ENCODE assay signal across 2 cellular contexts in genomic region chr10:71217266-71218045, GRCh38.
TF ChIP-seq lines count a peak whose summit lies in the region.

No MANE protein-coding gene starts in this region.

TF ChIP-seq in HCT116, 20 proteins besides CTCF, POLR2A, EP300 and RAD21:
- TF ChIP-seq REST (IDR thresholded peaks at IDR 0.05; ENCODE audit: low read depth) (no peak), ELF1 (IDR thresholded peaks at IDR 0.05; ENCODE audit: borderline replicate concordance, low read depth) (no peak), YY1 (IDR thresholded peaks at IDR 0.05; ENCODE audit: extremely low read depth, insufficient replicate concordance, low read depth, low read length) (no peak), EZH2phosphoT487 (IDR thresholded peaks at IDR 0.05; ENCODE audit: borderline replicate concordance) (no peak), FOSL1 (IDR thresholded peaks at IDR 0.05; ENCODE audit: low read depth) (no peak), ZFX (IDR thresholded peaks at IDR 0.05) (no peak), SIN3A (IDR thresholded peaks at IDR 0.05; ENCODE audit: low read depth) (no peak), SP1 (IDR thresholded peaks at IDR 0.05; ENCODE audit: low read depth) (no peak), EZH2 (IDR thresholded peaks at IDR 0.05) (no peak), JUND (IDR thresholded peaks at IDR 0.05) (no peak), ZNF274 (IDR thresholded peaks at IDR 0.05; ENCODE audit: low read depth, low read length) (no peak), ZBTB33 (IDR thresholded peaks at IDR 0.05; ENCODE audit: extremely low read depth, insufficient replicate concordance, low read length) (no peak), CEBPB (IDR thresholded peaks at IDR 0.05; ENCODE audit: low read depth) (no peak), POLR2AphosphoS5 (IDR thresholded peaks at IDR 0.05; ENCODE audit: low read depth, low read length) (no peak), EGR1 (IDR thresholded peaks at IDR 0.05; ENCODE audit: low read depth) (no peak), SRF (IDR thresholded peaks at IDR 0.05; ENCODE audit: low read depth) (no peak), ATF3 (IDR thresholded peaks at IDR 0.05) (no peak)
TF ChIP-seq in HCT116: peak in this region for 0.

TF ChIP-seq in GM12878, 131 proteins besides CTCF, POLR2A, EP300 and RAD21 (continued from another document):
- TF ChIP-seq IRF5 (IDR thresholded peaks at IDR 0.05; ENCODE audit: borderline replicate concordance) = no peak
- no peak for TF ChIP-seq ZNF207 (IDR thresholded peaks at IDR 0.05; ENCODE audit: borderline replicate concordance)
- TF ChIP-seq SKIL (IDR thresholded peaks at IDR 0.05; ENCODE audit: low read depth, poor library complexity, severe bottlenecking) = no peak
- no peak for TF ChIP-seq SREBF2 (IDR thresholded peaks at IDR 0.05; ENCODE audit: low read length)
- no peak for TF ChIP-seq RCOR1 (conservative IDR thresholded peaks at IDR 0.05; ENCODE audit: low read depth, low read length)
- TF ChIP-seq ZNF687 (IDR thresholded peaks at IDR 0.05) = no peak
- TF ChIP-seq ZSCAN29 (IDR thresholded peaks at IDR 0.05) = no peak
- TF ChIP-seq RFX5 (IDR thresholded peaks at IDR 0.05; ENCODE audit: low read depth, low read length) = no peak
- no peak for TF ChIP-seq GABPA (IDR thresholded peaks at IDR 0.05; ENCODE audit: low read depth)
TF ChIP-seq in GM12878: peak in this region for 0.
